8 cellular contexts compared by ENCODE assay signal in genomic region chr11:65260756-65261590, GRCh38. TPM values are rescaled to one million over a fixed set of nuclear protein-coding genes. Genes with fewer than 3 reads are reported as not detected.
DNase-seq lines count a peak whose midpoint lies in the region; ATAC-seq, FAIRE-seq and TF ChIP-seq lines count a peak whose summit lies in the region.

No MANE protein-coding gene starts in this region.

- peaks cover 3% of the 10 kb centered on the region; the same call in 1 of the 2 replicates for H3F3A ChIP-seq in DOHH2 (ENCODE audit: control insufficient read depth, insufficient read depth)

- peaks cover 17% of the 10 kb centered on the region for H3K4me1 Mint-ChIP-seq in type B pancreatic cell (ENCODE audit: unreplicated experiment)

- H3K36me3 ChIP-seq in DOHH2 (ENCODE audit: control insufficient read depth, low read length) (peaks cover 38% of the 10 kb centered on the region), adipocyte (ENCODE audit: control insufficient read depth, insufficient read depth, low read length, severe bottlenecking) (no peaks in the 10 kb centered on the region), right lobe of liver (no peaks in the 10 kb centered on the region)

- H3K27me3 ChIP-seq in DOHH2 (ENCODE audit: control insufficient read depth, low read length), result no peaks in the 10 kb centered on the region
- H3K27me3 ChIP-seq in adipocyte (replicated peaks; ENCODE audit: control insufficient read depth, insufficient read depth, low read length), result no peaks in the 10 kb centered on the region
- no peaks in the 10 kb centered on the region for H3K27me3 ChIP-seq in right lobe of liver

- 61% methylated on average over 26 of the region's 26 CpGs for WGBS in right lobe of liver (ENCODE audit: insufficient coverage, low coverage, low lambda C conversion rate, missing lambda C conversion rate)

- TF ChIP-seq POLR2A in right lobe of liver (IDR thresholded peaks at IDR 0.05), result no peak

- no peaks in the 10 kb centered on the region for H3K9me3 Mint-ChIP-seq in type B pancreatic cell

- H4K20me1 ChIP-seq in DOHH2 (ENCODE audit: control insufficient read depth, insufficient read depth, low read depth, low read length), result peaks cover 11% of the 10 kb centered on the region; the same call in 1 of the 2 replicates

- H3K79me2 ChIP-seq in DOHH2 (ENCODE audit: control insufficient read depth, low read length), result peaks cover 50% of the 10 kb centered on the region

- H3K9ac ChIP-seq in adipocyte (ENCODE audit: low read length), result peak overlapping the region; percentile 93

- H3K4me1 ChIP-seq in DOHH2 (ENCODE audit: control insufficient read depth, low read length) (peaks cover 35% of the 10 kb centered on the region), adipocyte (ENCODE audit: control insufficient read depth, insufficient read depth, low read length) (peaks cover 15% of the 10 kb centered on the region), right lobe of liver (peaks cover 0 to 9% (median 4%) of the 10 kb centered on the region in 4 donors)

- ATAC-seq in HG03045 (IDR thresholded peaks at IDR 0.05; ENCODE audit: unreplicated experiment) (peak; percentile 5), right lobe of liver (no peak), GM19463 (IDR thresholded peaks at IDR 0.05; ENCODE audit: unreplicated experiment) (no peak)

- peak overlapping the region; percentile 88 for H3K4me3 Mint-ChIP-seq in type B pancreatic cell

- H3K36me3 Mint-ChIP-seq in type B pancreatic cell, result no peaks in the 10 kb centered on the region

- peak overlapping the region; percentile 100 for H3K4me3 ChIP-seq in DOHH2 (ENCODE audit: low read length)
- peak overlapping the region; percentile 89 for H3K4me3 ChIP-seq in adipocyte (ENCODE audit: low read length)
- peak overlapping the region; percentile 65 to 82 (median 69) for H3K4me3 ChIP-seq in right lobe of liver

- intact Hi-C loops in right lobe of liver (cut with DNase I), result no loop called here

- no peaks in the 10 kb centered on the region for H3K9me2 ChIP-seq in DOHH2 (replicated peaks; ENCODE audit: control insufficient read depth, low read length)

- H3K27ac ChIP-seq in DOHH2 (ENCODE audit: low read depth, low read length) (peak overlapping the region; percentile 57), right lobe of liver (peak overlapping the region; percentile 68 to 76 (median 73))

- peak overlapping the region; percentile 81 for H3K27ac Mint-ChIP-seq in type B pancreatic cell

- H3K27me3 Mint-ChIP-seq in type B pancreatic cell, result no peaks in the 10 kb centered on the region

- H3K9me3 ChIP-seq in DOHH2 (ENCODE audit: control insufficient read depth, insufficient read depth, low read length) (no peaks in the 10 kb centered on the region), adipocyte (ENCODE audit: control insufficient read depth, low read length) (no peaks in the 10 kb centered on the region), right lobe of liver (no peaks in the 10 kb centered on the region)

- H3K4me2 ChIP-seq in DOHH2 (ENCODE audit: low read length), result peak overlapping the region; percentile 98

- FAIRE-seq in frontal cortex (lab: Jason Lieb, UNC), result no peak
- FAIRE-seq in D721Med (lab: Jason Lieb, UNC), result no peak

- TF ChIP-seq CTCF in DOHH2 (IDR thresholded peaks at IDR 0.05; ENCODE audit: low read depth, low read length, poor library complexity, severe bottlenecking) (no peak), right lobe of liver (IDR thresholded peaks at IDR 0.05) (no peak), type B pancreatic cell (conservative IDR thresholded peaks at IDR 0.05) (no peak), D721Med (IDR thresholded peaks at IDR 0.05; ENCODE audit: insufficient read depth, missing control alignments) (no peak)

- no peak for DNase-seq in adipocyte (ENCODE audit: low read depth)
- DNase-seq in right lobe of liver, result no peak
- no peak for DNase-seq in type B pancreatic cell (ENCODE audit: extremely low spot score, unreplicated experiment)
- no peak for DNase-seq in frontal cortex (ENCODE audit: low spot score in 2 of 2)
- DNase-seq in D721Med (ENCODE audit: insufficient read length, low spot score), result no peak

RNA-seq across cellular contexts. Expression of gene POLA2, which starts 0.8 kb away (rescaled TPM):
- 1 to 10 TPM; 1.8 to 8.4 (median 3.5) TPM for total RNA-seq in right lobe of liver
- total RNA-seq in type B pancreatic cell (ENCODE audit: low replicate concordance), result 18.4 and 32.4 TPM in 2 replicates
- total RNA-seq in frontal cortex, result 2.9 TPM

RNA-seq across cellular contexts. Expression of gene CDC42EP2, which starts 53.7 kb away (rescaled TPM):
- 1 to 10 TPM in 4 of 6 experiments, under 1 TPM in 2; 0.55 to 3.4 (median 2.3) TPM for total RNA-seq in right lobe of liver
- 9.4 and 12.9 TPM in 2 replicates for total RNA-seq in type B pancreatic cell (ENCODE audit: low replicate concordance)
- total RNA-seq in frontal cortex, result 6.1 TPM
